In genomic region chr3:15312550-15312949, GRCh38 we compare ENCODE assay signal across 1 cellular context.
TF ChIP-seq lines count a peak whose summit lies in the region.

No MANE protein-coding gene starts in this region.

TF ChIP-seq in K562, 482 proteins besides CTCF, POLR2A, EP300 and RAD21:
- TF ChIP-seq CBFA2T2 (conservative IDR thresholded peaks at IDR 0.05) (0 out of 2 replicates have a peak, but pooled peaks have one; percentile 50), SMARCA4 (IDR thresholded peaks at IDR 0.05) (peak; percentile 40; the same call in 1 of the 2 replicates), CBFA2T3 (IDR thresholded peaks at IDR 0.05) (peak; percentile 68), TEAD4 (IDR thresholded peaks at IDR 0.05; ENCODE audit: low read length) (peak; percentile 65; the same call in 1 of the 2 replicates), TEAD4 (CRISPR knock-in tag; IDR thresholded peaks at IDR 0.05; ENCODE audit: borderline replicate concordance) (no peak), MAFF (IDR thresholded peaks at IDR 0.05; ENCODE audit: low read length) (no peak), TCF3 (CRISPR knock-in tag; IDR thresholded peaks at IDR 0.05) (peak; percentile 66), NCOR1 (IDR thresholded peaks at IDR 0.05) (peak; percentile 33; the same call in 1 of the 2 replicates), THAP7 (CRISPR knock-in tag; IDR thresholded peaks at IDR 0.05) (no peak), KLF6 (CRISPR knock-in tag; IDR thresholded peaks at IDR 0.05; ENCODE audit: borderline replicate concordance) (no peak), PRDM10 (IDR thresholded peaks at IDR 0.05; ENCODE audit: partially characterized antibody) (no peak), TAL1 (IDR thresholded peaks at IDR 0.05) (peak; percentile 48), ARID1B (IDR thresholded peaks at IDR 0.05) (peak; percentile 69), SOX6 (IDR thresholded peaks at IDR 0.05) (peak; percentile 63; the same call in 1 of the 2 replicates), MTA2 (IDR thresholded peaks at IDR 0.05; ENCODE audit: low read depth) (0 out of 2 replicates have a peak, but pooled peaks have one; percentile 22), ZKSCAN8 (CRISPR knock-in tag; IDR thresholded peaks at IDR 0.05) (0 out of 2 replicates have a peak, but pooled peaks have one; percentile 26)
TF ChIP-seq in K562: peak in this region for 11.
